ENCODE assay signal across 8 cellular contexts in genomic region chr18:61582205-61582710, GRCh38.
DNase-seq lines count a peak whose midpoint lies in the region; ATAC-seq and TF ChIP-seq lines count a peak whose summit lies in the region.

No MANE protein-coding gene starts in this region.

- H3K4me1 ChIP-seq in heart left ventricle: peaks cover 0 to 40% (median 16%) of the 10 kb centered on the region in 12 donors
- H3K4me1 ChIP-seq in prostate gland (replicated peaks): no peaks in the 10 kb centered on the region

- H3K27me3 Mint-ChIP-seq in Calu3 (ENCODE audit: unreplicated experiment): peaks cover 43% of the 10 kb centered on the region

- no peak overlapping the region for H3K9ac ChIP-seq in SK-N-MC (ENCODE audit: insufficient read length)

- no TSS peak for BruUV-seq in Calu3 (replicated peaks; lab: Mats Ljungman, UMichigan)

- H3K9me3 Mint-ChIP-seq in Calu3 (ENCODE audit: low read depth, unreplicated experiment): no peaks in the 10 kb centered on the region

- CTCF ChIA-PET in Calu3 (lab: Charles Lee): interaction anchor here (0.6 to 1.0 kb wide), 2 partner anchors 311 to 549 kb away, joined by 4 to 5 read pairs; no protein-coding TSS in a partner anchor

- H3K9me3 ChIP-seq in SK-N-MC (ENCODE audit: low read depth, low read length): no peaks in the 10 kb centered on the region
- H3K9me3 ChIP-seq in heart left ventricle: no peaks in the 10 kb centered on the region
- no peaks in the 10 kb centered on the region for H3K9me3 ChIP-seq in prostate gland

- peak; percentile 48 for TF ChIP-seq CTCF in Calu3 (IDR thresholded peaks at IDR 0.05; ENCODE audit: unreplicated experiment)
- peak in 7 of 12 donors; percentile 3 to 52 (median 31) for TF ChIP-seq CTCF in heart left ventricle (IDR thresholded peaks at IDR 0.05)
- TF ChIP-seq CTCF in prostate gland (IDR thresholded peaks at IDR 0.05): no peak
- TF ChIP-seq CTCF in GM10266 (IDR thresholded peaks at IDR 0.05; ENCODE audit: control insufficient read depth, insufficient read depth, low read depth, missing control alignments): no peak

- no peak for DNase-seq in Calu3
- DNase-seq in SK-N-MC (ENCODE audit: low read depth, low spot score): no peak
- peak; percentile 41 to 67 (median 57) for DNase-seq in heart left ventricle
- no peak for DNase-seq in prostate gland (ENCODE audit: low spot score)
- DNase-seq in MV-4-11 (lab: John Stamatoyannopoulos, UW): no peak
- DNase-seq in GM10266 (ENCODE audit: extremely low spot score): no peak
- DNase-seq in epidermal melanocyte (ENCODE audit: insufficient read length, low spot score): no peak

- H3K4me3 ChIP-seq in SK-N-MC: peak overlapping the region; percentile 47
- H3K4me3 ChIP-seq in heart left ventricle: peak overlapping the region in 11 of 12 donors; percentile 28 to 58 (median 49)
- peak overlapping the region; percentile 23 to 25 for H3K4me3 ChIP-seq in prostate gland

- peaks cover 12% of the 10 kb centered on the region for H3K4me1 Mint-ChIP-seq in Calu3 (ENCODE audit: low read depth, unreplicated experiment)

- H3K4me3 Mint-ChIP-seq in Calu3 (ENCODE audit: low read depth, unreplicated experiment): peak overlapping the region; percentile 68

- H3K36me3 Mint-ChIP-seq in Calu3 (ENCODE audit: insufficient read depth, unreplicated experiment): peaks cover 7% of the 10 kb centered on the region

- no peak overlapping the region for H3K27ac ChIP-seq in SK-N-MC
- H3K27ac ChIP-seq in heart left ventricle: peak overlapping the region in 11 of 12 donors; percentile 55 to 84 (median 71)
- H3K27ac ChIP-seq in prostate gland: peak overlapping the region; percentile 48 to 50

- intact Hi-C loops in Calu3 (cut with micrococcal nuclease; ENCODE audit: unreplicated experiment): no loop called here
- intact Hi-C loops in heart left ventricle (cut with DNase I): loop anchor here in 7 of 10 donors (1.0 to 5.0 kb wide), 7 partner anchors 24 to 315 kb away; partner anchors contain the start of gene RNF152 (in 4 of the 7)
- intact Hi-C loops in prostate gland (cut with DNase I): loop anchor here (2.0 to 10.0 kb wide), 2 partner anchors 313 to 549 kb away; partner anchors contain the start of gene RNF152

- WGBS in heart left ventricle, 4 donors: 12 to 27% (median 18%) methylated on average over 14 to 15 of the region's 15 CpGs
- 8% methylated on average over 15 of the region's 15 CpGs for WGBS in prostate gland

- ATAC-seq in heart left ventricle: peak in 3 of 4 donors; percentile 52 to 75 (median 68)
- ATAC-seq in GM19351 (IDR thresholded peaks at IDR 0.05; ENCODE audit: unreplicated experiment): no peak

- TF ChIP-seq POLR2A in heart left ventricle (IDR thresholded peaks at IDR 0.05) (no peak), prostate gland (IDR thresholded peaks at IDR 0.05) (no peak)

- H3K27me3 ChIP-seq in heart left ventricle: no peaks in the 10 kb centered on the region
- H3K27me3 ChIP-seq in prostate gland (replicated peaks; ENCODE audit: insufficient read depth): no peaks in the 10 kb centered on the region

- no peak overlapping the region for H3K27ac Mint-ChIP-seq in Calu3 (ENCODE audit: unreplicated experiment)

- H3K36me3 ChIP-seq in SK-N-MC (ENCODE audit: insufficient read depth, low read length): no peaks in the 10 kb centered on the region
- no peaks in the 10 kb centered on the region for H3K36me3 ChIP-seq in heart left ventricle
- H3K36me3 ChIP-seq in prostate gland: no peaks in the 10 kb centered on the region

Comparison
In these comparisons a context has a peak if more than half of its experiments do, and no peak if none do; other contexts are left out.
1. DNase-seq: peak in heart left ventricle (5 of 5); none in Calu3 (single experiment), SK-N-MC (single experiment), prostate gland (single experiment), MV-4-11 (single experiment), GM10266 (single experiment) and epidermal melanocyte (single experiment).
2. CTCF ChIP-seq: peak in Calu3 (single experiment) and heart left ventricle (7 of 12); none in prostate gland (0 of 4) and GM10266 (single experiment).
3. Peak in every context shown above with its lines, with median percentiles within 50 percentile points of each other: H3K4me3 ChIP-seq.